Comparison of ENCODE assay signal across 8 cellular contexts in genomic region chr3:66998075-66998898, GRCh38. TPM values are rescaled to one million over a fixed set of nuclear protein-coding genes. Genes with fewer than 3 reads are reported as not detected.
DNase-seq lines count a peak whose midpoint lies in the region; ATAC-seq and TF ChIP-seq lines count a peak whose summit lies in the region.

A gene with protein sequence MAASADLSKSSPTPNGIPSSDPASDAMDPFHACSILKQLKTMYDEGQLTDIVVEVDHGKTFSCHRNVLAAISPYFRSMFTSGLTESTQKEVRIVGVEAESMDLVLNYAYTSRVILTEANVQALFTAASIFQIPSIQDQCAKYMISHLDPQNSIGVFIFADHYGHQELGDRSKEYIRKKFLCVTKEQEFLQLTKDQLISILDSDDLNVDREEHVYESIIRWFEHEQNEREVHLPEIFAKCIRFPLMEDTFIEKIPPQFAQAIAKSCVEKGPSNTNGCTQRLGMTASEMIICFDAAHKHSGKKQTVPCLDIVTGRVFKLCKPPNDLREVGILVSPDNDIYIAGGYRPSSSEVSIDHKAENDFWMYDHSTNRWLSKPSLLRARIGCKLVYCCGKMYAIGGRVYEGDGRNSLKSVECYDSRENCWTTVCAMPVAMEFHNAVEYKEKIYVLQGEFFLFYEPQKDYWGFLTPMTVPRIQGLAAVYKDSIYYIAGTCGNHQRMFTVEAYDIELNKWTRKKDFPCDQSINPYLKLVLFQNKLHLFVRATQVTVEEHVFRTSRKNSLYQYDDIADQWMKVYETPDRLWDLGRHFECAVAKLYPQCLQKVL (plus strand): TSS chr3:66998307. CDS start chr3:66998356, 49 bp downstream.

- ATAC-seq in GM18498 (IDR thresholded peaks at IDR 0.05; ENCODE audit: unreplicated experiment) (peak; percentile 95), HG02885 (IDR thresholded peaks at IDR 0.05; ENCODE audit: poor library complexity, unreplicated experiment) (peak; percentile 89), T-helper 17 cell (peak; percentile 97), left cardiac atrium (peak; percentile 99 to 100), upper lobe of left lung (ENCODE audit: low FRiP score in 2 of 2) (peak; percentile 100)

- H3K27me3 ChIP-seq in upper lobe of left lung = no peaks in the 10 kb centered on the region

- peak within 1 kb of the TSS; percentile 99 for H3K4me3 Mint-ChIP-seq in T-helper 17 cell

- H3K4me1 Mint-ChIP-seq in T-helper 17 cell = peaks cover 21% of the 10 kb centered on the region

- H3K36me3 ChIP-seq in upper lobe of left lung = no peaks in the 10 kb centered on the region

- peaks cover 4% of the 10 kb centered on the region for H3K36me3 Mint-ChIP-seq in T-helper 17 cell (ENCODE audit: low read depth)

- TF ChIP-seq EP300 in upper lobe of left lung (IDR thresholded peaks at IDR 0.05) = no peak

- peak within 1 kb of the TSS; percentile 91 to 97 (median 94) for H3K4me3 ChIP-seq in upper lobe of left lung

- DNase-seq in NCI-H1694 treated with DMSO at 0.1 percent for 48 hours (lab: John Stamatoyannopoulos, UW) (peak; percentile 84), T-helper 17 cell (peak; percentile 88 to 94 (median 92)), amygdala (lab: John Stamatoyannopoulos, UW) (peak; percentile 89 to 100 (median 99)), left cardiac atrium (peak; percentile 98), posterior cingulate gyrus (peak; percentile 99 to 100 (median 100)), upper lobe of left lung (peak; percentile 97 to 98)

- H3K27me3 Mint-ChIP-seq in T-helper 17 cell = peaks cover 9% of the 10 kb centered on the region

- intact Hi-C loops in left cardiac atrium (cut with DNase I) = no loop called here
- intact Hi-C loops in posterior cingulate gyrus (cut with DNase I) = no loop called here

- WGBS in upper lobe of left lung, 2 donors = 0 to 1% methylated on average over 43 to 76 of the region's 76 CpGs

- TF ChIP-seq CTCF in upper lobe of left lung (IDR thresholded peaks at IDR 0.05) = no peak

- peak in 2 of 4 donors; percentile 23 to 64 for TF ChIP-seq POLR2A in upper lobe of left lung (IDR thresholded peaks at IDR 0.05)

- H3K4me1 ChIP-seq in upper lobe of left lung = peaks cover 7 to 15% (median 13%) of the 10 kb centered on the region in 4 donors

- no peaks in the 10 kb centered on the region for H3K9me3 ChIP-seq in T-helper 17 cell (ENCODE audit: control insufficient read depth, low read length, poor library complexity, severe bottlenecking)
- H3K9me3 ChIP-seq in upper lobe of left lung = no peaks in the 10 kb centered on the region

- peak within 1 kb of the TSS; percentile 64 to 86 (median 78) for H3K27ac ChIP-seq in upper lobe of left lung

- peak within 1 kb of the TSS; percentile 79 for H3K27ac Mint-ChIP-seq in T-helper 17 cell

RNA-seq across cellular contexts. Expression of the gene that starts here (rescaled TPM):
- total RNA-seq in T-helper 17 cell (10 to 100 TPM; 12.0 to 13.1 TPM), left cardiac atrium (1 to 10 TPM; 6.3 to 7.9 TPM), upper lobe of left lung (1 to 10 TPM; 1.1 to 8.4 (median 3.8) TPM)

Comparison
In these comparisons a context has a peak if more than half of its experiments do, and no peak if none do; other contexts are left out.
1. Peak in every context shown above with its lines: DNase-seq, ATAC-seq, H3K4me3 ChIP-seq and H3K27ac ChIP-seq.